In genomic region chr4:2839060-2839459, GRCh38 we compare ENCODE assay signal across 20 cellular contexts. TPM values are rescaled to one million over a fixed set of nuclear protein-coding genes. Genes with fewer than 3 reads are reported as not detected.
DNase-seq lines count a peak whose midpoint lies in the region; ATAC-seq and TF ChIP-seq lines count a peak whose summit lies in the region.
"Had no signal": no experiment of that assay in that cellular context is flagged by ENCODE, and none has a peak within 500 bp of the region (broad histone marks: within the 10 kb centered on the region; RNA-seq: fewer than 3 reads in every experiment).

No MANE protein-coding gene starts in this region.

- H3K4me3 Mint-ChIP-seq in activated naive CD4-positive, alpha-beta T cell treated with anti-CD3 and anti-CD28 coated beads, Interleukin-2, amount 50 U/mL, for 24 hours = peak overlapping the region; percentile 82
- peak overlapping the region; percentile 75 for H3K4me3 Mint-ChIP-seq in activated CD4-positive, alpha-beta memory T cell treated with anti-CD3 and anti-CD28 coated beads, Interleukin-2, amount 10 ng/mL, durations not matched to agents 7 days and 5 days
- H3K4me3 Mint-ChIP-seq in immature natural killer cell = peak overlapping the region; percentile 75 to 87 (median 83)
- H3K4me3 Mint-ChIP-seq: dendritic cell treated with granulocyte-macrophage colony-stimulating factor and Interleukin-4, amounts not matched to agents 40 ng/mL and 50 ng/mL, for 4 days had no signal

- H3K4me1 Mint-ChIP-seq in activated naive CD4-positive, alpha-beta T cell treated with anti-CD3 and anti-CD28 coated beads, Interleukin-2, amount 50 U/mL, for 24 hours = peaks cover 77% of the 10 kb centered on the region
- H3K4me1 Mint-ChIP-seq in activated CD4-positive, alpha-beta memory T cell treated with anti-CD3 and anti-CD28 coated beads, Interleukin-2, amount 10 ng/mL, durations not matched to agents 7 days and 5 days = peaks cover 71% of the 10 kb centered on the region
- peaks cover 78 to 87% of the 10 kb centered on the region in 2 donors for H3K4me1 Mint-ChIP-seq in immature natural killer cell

- POLR2A ChIA-PET in activated CD4-positive, alpha-beta memory T cell treated with anti-CD3 and anti-CD28 coated beads, Interleukin-2, amount 10 ng/mL, durations not matched to agents 7 days and 5 days (lab: Charles Lee) = interaction anchor here (1.3 to 7.4 kb wide), 5 partner anchors 8 to 97 kb away, joined by 4 to 35 read pairs (median 9); no protein-coding TSS in a partner anchor

- H3K9me3 Mint-ChIP-seq in activated naive CD4-positive, alpha-beta T cell treated with anti-CD3 and anti-CD28 coated beads, Interleukin-2, amount 50 U/mL, for 24 hours = no peaks in the 10 kb centered on the region
- peaks cover 4% of the 10 kb centered on the region for H3K9me3 Mint-ChIP-seq in activated CD4-positive, alpha-beta memory T cell treated with anti-CD3 and anti-CD28 coated beads, Interleukin-2, amount 10 ng/mL, durations not matched to agents 7 days and 5 days
- no peaks in the 10 kb centered on the region for H3K9me3 Mint-ChIP-seq in immature natural killer cell
- H3K9me3 Mint-ChIP-seq: dendritic cell treated with granulocyte-macrophage colony-stimulating factor and Interleukin-4, amounts not matched to agents 40 ng/mL and 50 ng/mL, for 4 days had no signal

- CTCF ChIA-PET in activated CD4-positive, alpha-beta memory T cell treated with anti-CD3 and anti-CD28 coated beads, Interleukin-2, amount 10 ng/mL, durations not matched to agents 7 days and 5 days (lab: Charles Lee) = interaction anchor here (0.7 to 1.4 kb wide), 4 partner anchors 10 to 95 kb away, joined by 3 to 4 read pairs (median 4); no protein-coding TSS in a partner anchor

- no peak for TF ChIP-seq EP300 in transverse colon (IDR thresholded peaks at IDR 0.05; ENCODE audit: low read depth)

- no peak for DNase-seq in activated naive CD4-positive, alpha-beta T cell treated with anti-CD3 and anti-CD28 coated beads, Interleukin-2, amount 50 U/mL, for 16 hours
- no peak for DNase-seq in activated CD4-positive, alpha-beta memory T cell treated with anti-CD3 and anti-CD28 coated beads, Interleukin-2, amount 10 ng/mL, durations not matched to agents 7 days and 5 days
- DNase-seq in immature natural killer cell (no peak), transverse colon (no peak), NCI-H526 (lab: John Stamatoyannopoulos, UW) (no peak), DMS53 (lab: John Stamatoyannopoulos, UW) (no peak)
- DNase-seq: activated CD4-positive, alpha-beta T cell treated with anti-CD3 and anti-CD28 coated beads, Interleukin-2, amount 50 U/mL, for 48 hours; COR-L47; left colon; NCI-H2081; NCI-H524 treated with DMSO at 0.1 percent for 48 hours; ovary; PC-9; substantia nigra had no signal

- intact Hi-C loops in transverse colon (cut with DNase I; ENCODE audit: low total_unique reads) = no loop called here

- peak overlapping the region; percentile 88 for H3K27ac Mint-ChIP-seq in activated naive CD4-positive, alpha-beta T cell treated with anti-CD3 and anti-CD28 coated beads, Interleukin-2, amount 50 U/mL, for 24 hours
- peak overlapping the region; percentile 93 for H3K27ac Mint-ChIP-seq in activated CD4-positive, alpha-beta memory T cell treated with anti-CD3 and anti-CD28 coated beads, Interleukin-2, amount 10 ng/mL, durations not matched to agents 7 days and 5 days
- peak overlapping the region; percentile 80 to 96 (median 92) for H3K27ac Mint-ChIP-seq in immature natural killer cell

- no peaks in the 10 kb centered on the region for H3K9me3 ChIP-seq in transverse colon
- H3K9me3 ChIP-seq: breast epithelium, ovary had no signal

- no peaks in the 10 kb centered on the region for H3K27me3 ChIP-seq in transverse colon
- H3K27me3 ChIP-seq: breast epithelium, ovary had no signal

- H3K27me3 Mint-ChIP-seq in activated naive CD4-positive, alpha-beta T cell treated with anti-CD3 and anti-CD28 coated beads, Interleukin-2, amount 50 U/mL, for 24 hours = no peaks in the 10 kb centered on the region
- H3K27me3 Mint-ChIP-seq in activated CD4-positive, alpha-beta memory T cell treated with anti-CD3 and anti-CD28 coated beads, Interleukin-2, amount 10 ng/mL, durations not matched to agents 7 days and 5 days = no peaks in the 10 kb centered on the region
- H3K27me3 Mint-ChIP-seq in immature natural killer cell (ENCODE audit: low read depth in 3 of 3) = peaks cover 14 to 25% (median 18%) of the 10 kb centered on the region in 3 donors
- H3K27me3 Mint-ChIP-seq: dendritic cell treated with granulocyte-macrophage colony-stimulating factor and Interleukin-4, amounts not matched to agents 40 ng/mL and 50 ng/mL, for 4 days had no signal

- H3K4me1 ChIP-seq in transverse colon = peaks cover 7 to 45% (median 15%) of the 10 kb centered on the region in 4 donors

- no peak overlapping the region for H3K4me3 ChIP-seq in transverse colon
- H3K4me3 ChIP-seq: breast epithelium, ovary, PC-9 had no signal

- peaks cover 4% of the 10 kb centered on the region for H3K36me3 Mint-ChIP-seq in activated naive CD4-positive, alpha-beta T cell treated with anti-CD3 and anti-CD28 coated beads, Interleukin-2, amount 50 U/mL, for 24 hours
- peaks cover 41% of the 10 kb centered on the region for H3K36me3 Mint-ChIP-seq in activated CD4-positive, alpha-beta memory T cell treated with anti-CD3 and anti-CD28 coated beads, Interleukin-2, amount 10 ng/mL, durations not matched to agents 7 days and 5 days (ENCODE audit: low read depth)
- peaks cover 0 to 7% (median 4%) of the 10 kb centered on the region in 3 donors for H3K36me3 Mint-ChIP-seq in immature natural killer cell

- TF ChIP-seq POLR2A in transverse colon (IDR thresholded peaks at IDR 0.05) = no peak

- no peaks in the 10 kb centered on the region for H3K36me3 ChIP-seq in transverse colon
- H3K36me3 ChIP-seq: ovary had no signal

- in situ Hi-C loops in transverse colon (cut with MboI; ENCODE audit: low pct_ligation_motif_present in 1 of 4, low pct_unique_long_range_greater_than_20kb in 1 of 4, low sequenced_read_pairs in 3 of 4) = no loop called here

- WGBS in transverse colon (ENCODE audit: low coverage in 1 of 2), 2 donors = 95 to 97% methylated on average over 3 of the region's 3 CpGs

- no peak for ATAC-seq in HG02973 (IDR thresholded peaks at IDR 0.05; ENCODE audit: unreplicated experiment)
- ATAC-seq: HepG2, left colon, sciatic nerve had no signal

- peak overlapping the region in 3 of 4 donors; percentile 51 to 75 (median 65) for H3K27ac ChIP-seq in transverse colon
- H3K27ac ChIP-seq: breast epithelium, ovary, PC-9 had no signal

- TF ChIP-seq CTCF in transverse colon (IDR thresholded peaks at IDR 0.05) = no peak

RNA-seq across cellular contexts. Expression of gene ADD1, which starts 4.6 kb away (rescaled TPM):
- total RNA-seq in activated CD4-positive, alpha-beta memory T cell treated with anti-CD3 and anti-CD28 coated beads, Interleukin-2, amount 10 ng/mL, durations not matched to agents 7 days and 5 days = 100 to 1,000 TPM; 266 to 277 TPM
- 100 to 1,000 TPM; 207 to 318 (median 314) TPM for polyA plus RNA-seq in immature natural killer cell
- 100 to 1,000 TPM; 218 to 392 (median 299) TPM for total RNA-seq in transverse colon

RNA-seq across cellular contexts. Expression of gene SH3BP2, which starts 46.2 kb away (rescaled TPM):
- 10 to 100 TPM; 77.0 to 80.3 TPM for total RNA-seq in activated CD4-positive, alpha-beta memory T cell treated with anti-CD3 and anti-CD28 coated beads, Interleukin-2, amount 10 ng/mL, durations not matched to agents 7 days and 5 days
- polyA plus RNA-seq in immature natural killer cell = 10 to 100 TPM; 12.6 to 71.0 (median 22.7) TPM
- total RNA-seq in transverse colon = 100 to 1,000 TPM in 3 of 4 donors, 10 to 100 TPM in 1; 92.6 to 301 (median 117) TPM
